ENCODE assay signal across 1 cellular context in genomic region chr17:7046725-7047397, GRCh38.
A peak's percentile ranks its signal among the peaks of the same experiment; 100 is the strongest.
TF ChIP-seq lines count a peak whose summit lies in the region.

No MANE protein-coding gene starts in this region.

TF ChIP-seq in IMR-90, 13 proteins besides CTCF, POLR2A, EP300 and RAD21 (continued from another document):
- TF ChIP-seq USF2 (IDR thresholded peaks at IDR 0.05; ENCODE audit: low read depth, low read length), result peak; percentile 40; the same call in 1 of the 2 replicates
